1 cellular context compared by ENCODE assay signal in genomic region chr17:72123964-72124791, GRCh38.
A peak's percentile ranks its signal among the peaks of the same experiment; 100 is the strongest.
TF ChIP-seq lines count a peak whose summit lies in the region.

No MANE protein-coding gene starts in this region.

TF ChIP-seq in HepG2, 621 proteins besides CTCF, POLR2A, EP300 and RAD21 (continued from another document and continues in another):
- TF ChIP-seq ZNF576 (CRISPR knock-in tag; IDR thresholded peaks at IDR 0.05) (no peak), ZNF800 (CRISPR knock-in tag; IDR thresholded peaks at IDR 0.05) (no peak), ZNF543 (CRISPR knock-in tag; IDR thresholded peaks at IDR 0.05) (no peak), RORA (CRISPR knock-in tag; IDR thresholded peaks at IDR 0.05) (no peak), GATAD2A (CRISPR knock-in tag; IDR thresholded peaks at IDR 0.05) (0 out of 2 replicates have a peak, but pooled peaks have one; percentile 36), GLI4 (CRISPR knock-in tag; IDR thresholded peaks at IDR 0.05; ENCODE audit: borderline replicate concordance) (no peak), ZNF839 (CRISPR knock-in tag; IDR thresholded peaks at IDR 0.05; ENCODE audit: borderline replicate concordance) (no peak), FOSL2 (CRISPR knock-in tag; IDR thresholded peaks at IDR 0.05) (no peak), XRCC5 (optimal IDR thresholded peaks at IDR 0.05; ENCODE audit: low read length) (peak; percentile 16), TBX3 (IDR thresholded peaks at IDR 0.05; ENCODE audit: borderline replicate concordance) (no peak), SRY (CRISPR knock-in tag; IDR thresholded peaks at IDR 0.05) (no peak), MAX (IDR thresholded peaks at IDR 0.05) (no peak; the same call in 1 of the 2 replicates), PPARG (CRISPR knock-in tag; conservative IDR thresholded peaks at IDR 0.05) (no peak), TSC22D2 (CRISPR knock-in tag; IDR thresholded peaks at IDR 0.05; ENCODE audit: borderline replicate concordance) (0 out of 2 replicates have a peak, but pooled peaks have one; percentile 39), STAT6 (CRISPR knock-in tag; IDR thresholded peaks at IDR 0.05; ENCODE audit: borderline replicate concordance) (no peak), ZBTB7B (CRISPR knock-in tag; IDR thresholded peaks at IDR 0.05) (0 out of 2 replicates have a peak, but pooled peaks have one; percentile 51), REL (CRISPR knock-in tag; conservative IDR thresholded peaks at IDR 0.05) (0 out of 2 replicates have a peak, but pooled peaks have one; percentile 34), BRD4 (CRISPR knock-in tag; IDR thresholded peaks at IDR 0.05) (peak; percentile 64; the same call in 1 of the 2 replicates), ZSCAN20 (CRISPR knock-in tag; IDR thresholded peaks at IDR 0.05; ENCODE audit: borderline replicate concordance) (no peak), NFYC (CRISPR knock-in tag; IDR thresholded peaks at IDR 0.05) (0 out of 2 replicates have a peak, but pooled peaks have one; percentile 10), KLF13 (CRISPR knock-in tag; IDR thresholded peaks at IDR 0.05) (0 out of 2 replicates have a peak, but pooled peaks have one; percentile 51), ZNF572 (CRISPR knock-in tag; IDR thresholded peaks at IDR 0.05) (no peak), ZBTB33 (CRISPR knock-in tag; IDR thresholded peaks at IDR 0.05) (peak; percentile 83; the same call in 1 of the 2 replicates), ZNF382 (CRISPR knock-in tag; IDR thresholded peaks at IDR 0.05; ENCODE audit: borderline replicate concordance) (no peak), IKZF1 (IDR thresholded peaks at IDR 0.05) (no peak), ZNF605 (CRISPR knock-in tag; IDR thresholded peaks at IDR 0.05) (no peak), MYPOP (CRISPR knock-in tag; IDR thresholded peaks at IDR 0.05) (no peak), NAIF1 (CRISPR knock-in tag; IDR thresholded peaks at IDR 0.05; ENCODE audit: borderline replicate concordance) (no peak), HOXA7 (CRISPR knock-in tag; IDR thresholded peaks at IDR 0.05) (no peak), AGO2 (optimal IDR thresholded peaks at IDR 0.05; ENCODE audit: low read depth, low read length) (peak; percentile 100), JUN (CRISPR knock-in tag; IDR thresholded peaks at IDR 0.05) (no peak), ZNF367 (CRISPR knock-in tag; IDR thresholded peaks at IDR 0.05; ENCODE audit: borderline replicate concordance) (no peak), ZNF451 (CRISPR knock-in tag; IDR thresholded peaks at IDR 0.05) (0 out of 2 replicates have a peak, but pooled peaks have one; percentile 10), ZNF432 (CRISPR knock-in tag; IDR thresholded peaks at IDR 0.05; ENCODE audit: borderline replicate concordance) (no peak), ZNF850 (CRISPR knock-in tag; conservative IDR thresholded peaks at IDR 0.05) (no peak), HOXA3 (CRISPR knock-in tag; IDR thresholded peaks at IDR 0.05) (peak; percentile 31; the same call in 1 of the 2 replicates), PCBP1 (IDR thresholded peaks at IDR 0.05; ENCODE audit: borderline replicate concordance, low read depth, low read length) (no peak), ZNF629 (CRISPR knock-in tag; conservative IDR thresholded peaks at IDR 0.05) (no peak), JARID2 (CRISPR knock-in tag; IDR thresholded peaks at IDR 0.05; ENCODE audit: insufficient replicate concordance) (no peak)
- TF ChIP-seq, protein P1, sequence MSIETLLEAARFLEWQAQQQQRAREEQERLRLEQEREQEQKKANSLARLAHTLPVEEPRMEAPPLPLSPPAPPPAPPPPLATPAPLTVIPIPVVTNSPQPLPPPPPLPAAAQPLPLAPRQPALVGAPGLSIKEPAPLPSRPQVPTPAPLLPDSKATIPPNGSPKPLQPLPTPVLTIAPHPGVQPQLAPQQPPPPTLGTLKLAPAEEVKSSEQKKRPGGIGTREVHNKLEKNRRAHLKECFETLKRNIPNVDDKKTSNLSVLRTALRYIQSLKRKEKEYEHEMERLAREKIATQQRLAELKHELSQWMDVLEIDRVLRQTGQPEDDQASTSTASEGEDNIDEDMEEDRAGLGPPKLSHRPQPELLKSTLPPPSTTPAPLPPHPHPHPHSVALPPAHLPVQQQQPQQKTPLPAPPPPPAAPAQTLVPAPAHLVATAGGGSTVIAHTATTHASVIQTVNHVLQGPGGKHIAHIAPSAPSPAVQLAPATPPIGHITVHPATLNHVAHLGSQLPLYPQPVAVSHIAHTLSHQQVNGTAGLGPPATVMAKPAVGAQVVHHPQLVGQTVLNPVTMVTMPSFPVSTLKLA (IDR thresholded peaks at IDR 0.05) = no peak
- TF ChIP-seq, protein P2, sequence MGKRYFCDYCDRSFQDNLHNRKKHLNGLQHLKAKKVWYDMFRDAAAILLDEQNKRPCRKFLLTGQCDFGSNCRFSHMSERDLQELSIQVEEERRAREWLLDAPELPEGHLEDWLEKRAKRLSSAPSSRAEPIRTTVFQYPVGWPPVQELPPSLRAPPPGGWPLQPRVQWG (CRISPR knock-in tag; IDR thresholded peaks at IDR 0.05; ENCODE audit: borderline replicate concordance, low read depth) = no peak
- TF ChIP-seq, protein P3, sequence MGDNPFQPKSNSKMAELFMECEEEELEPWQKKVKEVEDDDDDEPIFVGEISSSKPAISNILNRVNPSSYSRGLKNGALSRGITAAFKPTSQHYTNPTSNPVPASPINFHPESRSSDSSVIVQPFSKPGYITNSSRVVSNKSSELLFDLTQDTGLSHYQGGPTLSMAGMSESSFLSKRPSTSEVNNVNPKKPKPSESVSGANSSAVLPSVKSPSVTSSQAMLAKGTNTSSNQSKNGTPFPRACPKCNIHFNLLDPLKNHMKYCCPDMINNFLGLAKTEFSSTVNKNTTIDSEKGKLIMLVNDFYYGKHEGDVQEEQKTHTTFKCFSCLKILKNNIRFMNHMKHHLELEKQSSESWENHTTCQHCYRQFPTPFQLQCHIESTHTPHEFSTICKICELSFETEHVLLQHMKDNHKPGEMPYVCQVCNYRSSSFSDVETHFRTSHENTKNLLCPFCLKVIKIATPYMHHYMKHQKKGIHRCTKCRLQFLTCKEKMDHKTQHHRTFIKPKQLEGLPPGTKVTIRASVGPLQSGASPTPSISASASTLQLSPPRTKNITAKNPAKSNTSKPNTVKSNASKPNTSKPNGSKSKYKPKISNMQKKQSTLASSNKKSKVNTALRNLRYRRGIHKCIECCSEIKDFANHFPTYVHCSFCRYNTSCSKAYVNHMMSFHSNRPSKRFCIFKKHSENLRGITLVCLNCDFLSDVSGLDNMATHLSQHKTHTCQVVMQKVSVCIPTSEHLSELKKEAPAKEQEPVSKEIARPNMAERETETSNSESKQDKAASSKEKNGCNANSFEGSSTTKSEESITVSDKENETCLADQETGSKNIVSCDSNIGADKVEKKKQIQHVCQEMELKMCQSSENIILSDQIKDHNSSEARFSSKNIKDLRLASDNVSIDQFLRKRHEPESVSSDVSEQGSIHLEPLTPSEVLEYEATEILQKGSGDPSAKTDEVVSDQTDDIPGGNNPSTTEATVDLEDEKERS (CRISPR knock-in tag; IDR thresholded peaks at IDR 0.05) = no peak
- TF ChIP-seq, protein P4, sequence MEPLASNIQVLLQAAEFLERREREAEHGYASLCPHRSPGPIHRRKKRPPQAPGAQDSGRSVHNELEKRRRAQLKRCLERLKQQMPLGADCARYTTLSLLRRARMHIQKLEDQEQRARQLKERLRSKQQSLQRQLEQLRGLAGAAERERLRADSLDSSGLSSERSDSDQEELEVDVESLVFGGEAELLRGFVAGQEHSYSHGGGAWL (CRISPR knock-in tag; IDR thresholded peaks at IDR 0.05) = 0 out of 2 replicates have a peak, but pooled peaks have one; percentile 49
- TF ChIP-seq, protein P5, sequence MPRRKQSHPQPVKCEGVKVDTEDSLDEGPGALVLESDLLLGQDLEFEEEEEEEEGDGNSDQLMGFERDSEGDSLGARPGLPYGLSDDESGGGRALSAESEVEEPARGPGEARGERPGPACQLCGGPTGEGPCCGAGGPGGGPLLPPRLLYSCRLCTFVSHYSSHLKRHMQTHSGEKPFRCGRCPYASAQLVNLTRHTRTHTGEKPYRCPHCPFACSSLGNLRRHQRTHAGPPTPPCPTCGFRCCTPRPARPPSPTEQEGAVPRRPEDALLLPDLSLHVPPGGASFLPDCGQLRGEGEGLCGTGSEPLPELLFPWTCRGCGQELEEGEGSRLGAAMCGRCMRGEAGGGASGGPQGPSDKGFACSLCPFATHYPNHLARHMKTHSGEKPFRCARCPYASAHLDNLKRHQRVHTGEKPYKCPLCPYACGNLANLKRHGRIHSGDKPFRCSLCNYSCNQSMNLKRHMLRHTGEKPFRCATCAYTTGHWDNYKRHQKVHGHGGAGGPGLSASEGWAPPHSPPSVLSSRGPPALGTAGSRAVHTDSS (CRISPR knock-in tag; conservative IDR thresholded peaks at IDR 0.05) = no peak
- TF ChIP-seq, protein P6, sequence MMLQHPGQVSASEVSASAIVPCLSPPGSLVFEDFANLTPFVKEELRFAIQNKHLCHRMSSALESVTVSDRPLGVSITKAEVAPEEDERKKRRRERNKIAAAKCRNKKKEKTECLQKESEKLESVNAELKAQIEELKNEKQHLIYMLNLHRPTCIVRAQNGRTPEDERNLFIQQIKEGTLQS (CRISPR knock-in tag; IDR thresholded peaks at IDR 0.05) = no peak
- TF ChIP-seq, protein P7, sequence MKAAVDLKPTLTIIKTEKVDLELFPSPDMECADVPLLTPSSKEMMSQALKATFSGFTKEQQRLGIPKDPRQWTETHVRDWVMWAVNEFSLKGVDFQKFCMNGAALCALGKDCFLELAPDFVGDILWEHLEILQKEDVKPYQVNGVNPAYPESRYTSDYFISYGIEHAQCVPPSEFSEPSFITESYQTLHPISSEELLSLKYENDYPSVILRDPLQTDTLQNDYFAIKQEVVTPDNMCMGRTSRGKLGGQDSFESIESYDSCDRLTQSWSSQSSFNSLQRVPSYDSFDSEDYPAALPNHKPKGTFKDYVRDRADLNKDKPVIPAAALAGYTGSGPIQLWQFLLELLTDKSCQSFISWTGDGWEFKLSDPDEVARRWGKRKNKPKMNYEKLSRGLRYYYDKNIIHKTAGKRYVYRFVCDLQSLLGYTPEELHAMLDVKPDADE (CRISPR knock-in tag; IDR thresholded peaks at IDR 0.05) = 0 out of 2 replicates have a peak, but pooled peaks have one; percentile 45
